In genomic region chr17:29630630-29631193, GRCh38 we compare ENCODE assay signal across 1 cellular context.
A peak's percentile ranks its signal among the peaks of the same experiment; 100 is the strongest.
TF ChIP-seq lines count a peak whose summit lies in the region.

No MANE protein-coding gene starts in this region.

TF ChIP-seq in A549, 52 proteins besides CTCF, POLR2A, EP300 and RAD21:
- TF ChIP-seq PHF8 (IDR thresholded peaks at IDR 0.05; ENCODE audit: borderline replicate concordance, low read depth): no peak
- peak; percentile 28 for TF ChIP-seq MAFK (IDR thresholded peaks at IDR 0.05; ENCODE audit: partially characterized antibody)
